18 cellular contexts compared by ENCODE assay signal in genomic region chr17:65472602-65473001, GRCh38.
DNase-seq lines count a peak whose midpoint lies in the region; ATAC-seq and TF ChIP-seq lines count a peak whose summit lies in the region.
"Had no signal": no experiment of that assay in that cellular context is flagged by ENCODE, and none has a peak within 500 bp of the region (broad histone marks: within the 10 kb centered on the region; RNA-seq: fewer than 3 reads in every experiment).

No MANE protein-coding gene starts in this region.

- H3K27me3 ChIP-seq in body of pancreas = no peaks in the 10 kb centered on the region
- H3K27me3 ChIP-seq in right atrium auricular region = no peaks in the 10 kb centered on the region
- H3K27me3 ChIP-seq: foreskin keratinocyte had no signal

- intact Hi-C loops in body of pancreas (cut with DNase I) = no loop called here

- no peak overlapping the region for H3K4me3 Mint-ChIP-seq in activated T-cell treated with anti-CD3 and anti-CD28 coated beads, Interleukin-2, amount 50 U/mL, for 4 hours
- H3K4me3 Mint-ChIP-seq: neural crest cell had no signal

- H3K4me3 ChIP-seq in body of pancreas (no peak overlapping the region), right atrium auricular region (no peak overlapping the region)
- H3K4me3 ChIP-seq: GM12878 had no signal

- H3K9me3 Mint-ChIP-seq in activated T-cell treated with anti-CD3 and anti-CD28 coated beads, Interleukin-2, amount 50 U/mL, for 4 hours = no peaks in the 10 kb centered on the region

- H3K9me3 ChIP-seq in body of pancreas = no peaks in the 10 kb centered on the region
- no peaks in the 10 kb centered on the region for H3K9me3 ChIP-seq in right atrium auricular region

- peaks cover 10% of the 10 kb centered on the region for H3K27me3 Mint-ChIP-seq in activated T-cell treated with anti-CD3 and anti-CD28 coated beads, Interleukin-2, amount 50 U/mL, for 4 hours (ENCODE audit: low read depth)

- peak; percentile 42 for ATAC-seq in body of pancreas
- no peak for ATAC-seq in GM18909 (IDR thresholded peaks at IDR 0.05; ENCODE audit: poor library complexity, unreplicated experiment)
- ATAC-seq in activated T-cell treated with anti-CD3 and anti-CD28 coated beads, Interleukin-2, amount 50 U/mL, for 4 hours = no peak
- ATAC-seq: foreskin keratinocyte, GM12878, Panc1 had no signal

- no peak for TF ChIP-seq POLR2A in body of pancreas (IDR thresholded peaks at IDR 0.05)

- 70 to 88% methylated on average over 5 of the region's 5 CpGs for WGBS in body of pancreas, 2 donors

- H3K36me3 ChIP-seq in body of pancreas (replicated peaks in 1 of 2; ENCODE audit: insufficient read depth in 1 of 2, low read depth in 2 of 2) (no peaks in the 10 kb centered on the region), right atrium auricular region (no peaks in the 10 kb centered on the region)

- H3K4me1 ChIP-seq in body of pancreas = no peaks in the 10 kb centered on the region
- H3K4me1 ChIP-seq in right atrium auricular region = peaks cover 0 to 30% of the 10 kb centered on the region in 2 donors
- H3K4me1 ChIP-seq: foreskin keratinocyte had no signal

- TF ChIP-seq CTCF in AG09319 (IDR thresholded peaks at IDR 0.05; ENCODE audit: low read depth, low read length) = no peak
- no peak for TF ChIP-seq CTCF in body of pancreas (IDR thresholded peaks at IDR 0.05)
- no peak for TF ChIP-seq CTCF in right atrium auricular region (IDR thresholded peaks at IDR 0.05)

- no peaks in the 10 kb centered on the region for H3K4me1 Mint-ChIP-seq in activated T-cell treated with anti-CD3 and anti-CD28 coated beads, Interleukin-2, amount 50 U/mL, for 4 hours (ENCODE audit: low read depth)

- DNase-seq in AG09319 (ENCODE audit: extremely low read depth, low read depth) (peak; percentile 8), body of pancreas (peak in 1 of 4 donors; percentile 18), right atrium auricular region (ENCODE audit: low spot score) (peak; percentile 82), renal cortical epithelial cell (ENCODE audit: low read depth) (peak; percentile 61), NCI-H1694 treated with DMSO at 0.1 percent for 48 hours (lab: John Stamatoyannopoulos, UW) (no peak)
- DNase-seq in activated T-cell treated with anti-CD3 and anti-CD28 coated beads, Interleukin-2, amount 50 U/mL, for 4 hours = no peak
- DNase-seq in effector CD8-positive, alpha-beta T cell (lab: John Stamatoyannopoulos, UW) = no peak
- DNase-seq: activated gamma-delta T cell treated with Interleukin-2 at 50 U/mL for 16 hours; central memory CD4-positive, alpha-beta T cell; DMS153; foreskin keratinocyte; islet precursor cell; NCI-H345; stimulated activated CD4-positive, alpha-beta T cell treated with anti-CD3 and anti-CD28 coated beads, Interleukin-15, amount 100 ng/mL, for 24 hours had no signal

- H3K27ac ChIP-seq in body of pancreas (no peak overlapping the region), right atrium auricular region (peak overlapping the region; percentile 69 to 93)
- H3K27ac ChIP-seq: foreskin keratinocyte had no signal

- no peaks in the 10 kb centered on the region for H3K36me3 Mint-ChIP-seq in activated T-cell treated with anti-CD3 and anti-CD28 coated beads, Interleukin-2, amount 50 U/mL, for 4 hours (ENCODE audit: insufficient read depth)

Comparison
In these comparisons a context has a peak if more than half of its experiments do, and no peak if none do; other contexts are left out.
1. DNase-seq: peak in AG09319 (single experiment), right atrium auricular region (single experiment) and renal cortical epithelial cell (single experiment); none in activated T-cell treated with anti-CD3 and anti-CD28 coated beads, Interleukin-2, amount 50 U/mL, for 4 hours (single experiment), effector CD8-positive, alpha-beta T cell (single experiment) and NCI-H1694 treated with DMSO at 0.1 percent for 48 hours (single experiment).
2. H3K27ac ChIP-seq: peak in right atrium auricular region (2 of 2); none in body of pancreas (0 of 4).